ENCODE assay signal across 14 cellular contexts in the genomic region with DNA sequence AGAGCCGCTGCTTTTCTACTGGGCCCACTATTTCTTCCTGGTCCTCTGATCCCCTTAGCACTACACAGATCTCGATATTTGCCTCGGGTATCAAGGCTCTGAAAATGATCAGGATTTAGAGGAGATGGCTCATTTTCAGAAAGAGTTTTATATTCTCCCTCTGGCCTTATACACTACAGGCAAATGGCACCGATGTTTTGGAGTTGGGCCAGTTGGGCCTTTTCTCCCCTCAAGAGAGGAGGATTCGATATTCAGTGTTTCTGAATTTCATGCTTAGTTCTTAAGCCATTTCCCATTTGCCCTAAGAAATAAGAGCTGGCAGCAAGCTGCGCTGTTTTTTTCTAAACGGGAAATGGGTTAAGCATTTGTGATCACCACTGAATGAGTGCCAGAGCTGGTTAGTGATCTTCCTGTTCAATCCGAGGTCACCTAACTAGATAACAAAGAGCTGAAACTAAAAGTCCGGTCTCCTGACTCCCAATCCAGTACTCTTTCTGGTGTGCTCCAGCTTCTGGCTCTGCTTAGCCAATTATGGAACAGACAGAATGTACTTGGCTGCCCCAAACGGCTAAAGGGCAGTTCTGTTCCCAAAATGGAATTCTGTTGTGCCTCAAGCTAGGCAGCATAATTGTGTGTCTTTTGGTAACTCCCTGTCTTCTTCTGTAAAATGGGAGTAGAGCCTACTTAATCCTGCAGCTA. TPM values are rescaled to one million over a fixed set of nuclear protein-coding genes. Genes with fewer than 3 reads are reported as not detected.
DNase-seq lines count a peak whose midpoint lies in the region; ATAC-seq, FAIRE-seq and TF ChIP-seq lines count a peak whose summit lies in the region.
"Had no signal": no experiment of that assay in that cellular context is flagged by ENCODE, and none has a peak within 500 bp of the region (broad histone marks: within the 10 kb centered on the region; RNA-seq: fewer than 3 reads in every experiment).

No MANE protein-coding gene starts in this region.

- H3K27me3 ChIP-seq in GM12878 (replicated peaks in 1 of 2; ENCODE audit: control insufficient read depth in 2 of 2, insufficient read depth in 2 of 2, low read length in 1 of 2) (no peaks in the 10 kb centered on the region), stomach smooth muscle (ENCODE audit: control insufficient read depth in 1 of 2, insufficient read depth in 2 of 2, low read length in 2 of 2) (no peaks in the 10 kb centered on the region)

- peaks cover 16% of the 10 kb centered on the region for H3K79me2 ChIP-seq in GM12878 (ENCODE audit: control insufficient read depth, insufficient read depth, low read length)

- TF ChIP-seq RAD21 in GM12878 (IDR thresholded peaks at IDR 0.05; ENCODE audit: insufficient read depth, low read depth, low read length), result no peak

- H3K27ac ChIP-seq in GM12878 (ENCODE audit: control insufficient read depth, insufficient read depth) (no peak overlapping the region), stomach smooth muscle (ENCODE audit: low read length) (peak overlapping the region; percentile 99)

- no peak for ATAC-seq in activated CD4-positive, alpha-beta T cell treated with anti-CD3 and anti-CD28 coated beads for 36 hours
- ATAC-seq in GM12878 (no peak), memory B cell (ENCODE audit: low read depth) (no peak), GM19397 (IDR thresholded peaks at IDR 0.05; ENCODE audit: unreplicated experiment) (no peak)

- no TSS peak for BruUV-seq in GM12878 (replicated peaks; lab: Mats Ljungman, UMichigan)

- no peak for DNase-seq in activated CD4-positive, alpha-beta T cell treated with anti-CD3 and anti-CD28 coated beads for 36 hours
- no peak for DNase-seq in activated CD4-positive, alpha-beta T cell treated with anti-CD3 and anti-CD28 coated beads, Interleukin-2, amount 50 U/mL, for 48 hours
- DNase-seq in GM12878 (ENCODE audit: low read depth, low spot score) (no peak), memory B cell (ENCODE audit: low spot score in 2 of 2) (no peak), foreskin fibroblast (no peak), retina (no peak)
- DNase-seq: activated T-cell treated with anti-CD3 and anti-CD28 coated beads, Interleukin-2, amount 50 U/mL, for 72 hours had no signal

- no peak overlapping the region for H3K4me3 Mint-ChIP-seq in activated CD4-positive, alpha-beta T cell treated with anti-CD3 and anti-CD28 coated beads for 36 hours
- H3K4me3 Mint-ChIP-seq in memory B cell, result peak overlapping the region; percentile 48

- H3K36me3 ChIP-seq in GM12878 (ENCODE audit: control insufficient read depth in 2 of 2, insufficient read depth in 2 of 2, low read length in 1 of 2), result no peaks in the 10 kb centered on the region
- H3K36me3 ChIP-seq in stomach smooth muscle (ENCODE audit: control insufficient read depth in 2 of 2, insufficient read depth in 2 of 2, low read length in 2 of 2), result no peaks in the 10 kb centered on the region

- TF ChIP-seq CTCF in GM12878 (IDR thresholded peaks at IDR 0.05 in 2 of 3, conservative IDR thresholded peaks at IDR 0.05 in 1 of 3; ENCODE audit: control insufficient read depth in 2 of 3, extremely low read depth in 1 of 3, insufficient read depth in 1 of 3, low read depth in 3 of 3, low read length in 3 of 3), result no peak
- no peak for TF ChIP-seq CTCF in foreskin fibroblast (IDR thresholded peaks at IDR 0.05; ENCODE audit: low read depth, low read length)

- peaks cover 25% of the 10 kb centered on the region for H3K4me1 Mint-ChIP-seq in activated CD4-positive, alpha-beta T cell treated with anti-CD3 and anti-CD28 coated beads for 36 hours
- H3K4me1 Mint-ChIP-seq in memory B cell, result peaks cover 13% of the 10 kb centered on the region

- WGBS in GM12878 (ENCODE audit: insufficient coverage, insufficient replicate concordance, low lambda C conversion rate, missing lambda C conversion rate), result 93% methylated on average over 10 of the region's 10 CpGs

- SMC1A ChIA-PET in GM12878 (lab: Charles Lee; ENCODE audit: uncharacterized antibody, unreplicated experiment), result interaction anchor here (0.6 kb wide), 1 partner anchor 333 kb away, joined by 3 read pairs; no protein-coding TSS in a partner anchor

- TF ChIP-seq EP300 in GM12878 (IDR thresholded peaks at IDR 0.05; ENCODE audit: borderline replicate concordance in 1 of 2, control insufficient read depth in 1 of 2, low read depth in 2 of 2, low read length in 2 of 2), result no peak

- RAD21 ChIA-PET in GM12878 (lab: Charles Lee; ENCODE audit: unreplicated experiment), result interaction anchor here (1.6 kb wide), 1 partner anchor 10 kb away, joined by 5 read pairs; no protein-coding TSS in a partner anchor

- no peak overlapping the region for H3K9ac ChIP-seq in GM12878 (ENCODE audit: control insufficient read depth, insufficient read depth, low read length)
- H3K9ac ChIP-seq in stomach smooth muscle (ENCODE audit: low read length in 2 of 2), result no peak overlapping the region

- no peak for TF ChIP-seq POLR2A in GM12878 (IDR thresholded peaks at IDR 0.05; ENCODE audit: low read depth, low read length)

- H2AFZ ChIP-seq in GM12878 (ENCODE audit: control insufficient read depth, low read depth, low read length), result peak overlapping the region; percentile 12

- no peaks in the 10 kb centered on the region for H3K9me3 ChIP-seq in GM12878 (replicated peaks; ENCODE audit: control insufficient read depth, insufficient read depth, low read length)
- no peaks in the 10 kb centered on the region for H3K9me3 ChIP-seq in stomach smooth muscle (ENCODE audit: control insufficient read depth in 2 of 2, low read length in 2 of 2)

- no peak for FAIRE-seq in GM12878 (lab: Jason Lieb, UNC)
- FAIRE-seq: A204.1, HTR-8/SVneo, islet of Langerhans had no signal

- H3K27me3 Mint-ChIP-seq in activated CD4-positive, alpha-beta T cell treated with anti-CD3 and anti-CD28 coated beads for 36 hours, result no peaks in the 10 kb centered on the region
- no peaks in the 10 kb centered on the region for H3K27me3 Mint-ChIP-seq in memory B cell

- H3K27ac Mint-ChIP-seq in activated CD4-positive, alpha-beta T cell treated with anti-CD3 and anti-CD28 coated beads for 36 hours, result peak overlapping the region; percentile 90
- H3K27ac Mint-ChIP-seq in memory B cell, result no peak overlapping the region

- H3K4me1 ChIP-seq in GM12878 (ENCODE audit: control insufficient read depth, insufficient read depth, low read length) (peaks cover 2% of the 10 kb centered on the region; the same call in 1 of the 2 replicates), stomach smooth muscle (ENCODE audit: control insufficient read depth, insufficient read depth, low read length) (peaks cover 30% of the 10 kb centered on the region)

- H3K4me3 ChIP-seq in GM12878 (no peak overlapping the region), stomach smooth muscle (ENCODE audit: low read length in 2 of 2) (peak overlapping the region in 1 of 2 donors; percentile 92), foreskin fibroblast (ENCODE audit: low read depth in 1 of 2, low read length in 2 of 2) (no peak overlapping the region)

- CTCF ChIA-PET in activated CD4-positive, alpha-beta T cell treated with anti-CD3 and anti-CD28 coated beads for 36 hours (lab: Charles Lee), result interaction anchor here (0.5 to 2.7 kb wide), 6 partner anchors 9 to 198 kb away, joined by 3 to 17 read pairs (median 7); no protein-coding TSS in a partner anchor
- CTCF ChIA-PET in GM12878 (lab: Yijun Ruan, JAX), result interaction anchor here (1.4 to 3.9 kb wide), 3 partner anchors 9 to 198 kb away, joined by 4 to 32 read pairs (median 8); no protein-coding TSS in a partner anchor

- no peaks in the 10 kb centered on the region for H3K9me3 Mint-ChIP-seq in activated CD4-positive, alpha-beta T cell treated with anti-CD3 and anti-CD28 coated beads for 36 hours (ENCODE audit: low read depth)
- peaks cover 2% of the 10 kb centered on the region for H3K9me3 Mint-ChIP-seq in memory B cell
- H3K9me3 Mint-ChIP-seq: activated T-cell treated with anti-CD3 and anti-CD28 coated beads, Interleukin-2, amount 50 U/mL, for 72 hours had no signal

- intact Hi-C loops in activated CD4-positive, alpha-beta T cell treated with anti-CD3 and anti-CD28 coated beads for 36 hours (cut with DNase I, micrococcal nuclease), result loop anchor here (5.0 to 10.0 kb wide), 5 partner anchors 183 to 1138 kb away; a partner anchor contains a TSS
- intact Hi-C loops in GM12878 (cut with micrococcal nuclease; ENCODE audit: unreplicated experiment), result no loop called here

- in situ Hi-C loops in GM12878 (cut with MboI), result loop anchor here (25.0 kb wide), 1 partner anchor 283 kb away; a partner anchor contains a TSS

- no peak overlapping the region for H3K4me2 ChIP-seq in GM12878 (ENCODE audit: control insufficient read depth, insufficient read depth)

- H4K20me1 ChIP-seq in GM12878 (ENCODE audit: control insufficient read depth, insufficient read depth), result no peaks in the 10 kb centered on the region

- POLR2A ChIA-PET in activated CD4-positive, alpha-beta T cell treated with anti-CD3 and anti-CD28 coated beads for 36 hours (lab: Charles Lee), result no interaction called here
- POLR2A ChIA-PET in GM12878 (lab: Charles Lee), result interaction anchor here (0.9 to 1.5 kb wide), 3 partner anchors 17 to 24 kb away, joined by 3 to 5 read pairs (median 5); no protein-coding TSS in a partner anchor

- peaks cover 12% of the 10 kb centered on the region for H3K36me3 Mint-ChIP-seq in activated CD4-positive, alpha-beta T cell treated with anti-CD3 and anti-CD28 coated beads for 36 hours (ENCODE audit: low read depth)
- H3K36me3 Mint-ChIP-seq in memory B cell, result peaks cover 7% of the 10 kb centered on the region

RNA-seq across cellular contexts. Expression of a gene that starts 1.3 kb away (rescaled TPM):
- total RNA-seq in activated CD4-positive, alpha-beta T cell treated with anti-CD3 and anti-CD28 coated beads for 36 hours, result 10 to 100 TPM; 20.7 to 23.7 TPM
- 19.9 and 21.9 TPM in 2 replicates for total RNA-seq in GM12878 (2013; cell fraction: nucleolus; rRNA removed)
- total RNA-seq in GM12878 (2014; rRNA removed) (34.6 and 35.1 TPM in 2 replicates), GM12878 (2014; rRNA removed; fragmentation: Illumina TruSeq; extraction: Trizol) (21.4 and 23.5 TPM in 2 replicates), GM12878 (2021) (26.9 and 29.4 TPM in 2 replicates)
- 13.1 TPM for polyA plus RNA-seq in GM12878 (2011; ENCODE audit: low read depth)
- polyA plus RNA-seq in GM12878 (2011; rRNA removed) (16.2 and 20.3 TPM in 2 replicates), GM12878 (2014; fragmentation: Illumina TruSeq; extraction: Trizol) (29.6 and 30.8 TPM in 2 replicates), GM12878 (2014; fragmentation: Nextera tagmentation; extraction: Ambion mirVana) (10 to 100 TPM; 10.1 to 10.9 TPM), GM12878 (2014; rRNA removed) (22.4 and 23.1 TPM in 2 replicates), GM12878 (2016; fragmentation: Nextera tagmentation; extraction: Ambion mirVana) (10 to 100 TPM; 33.1 to 36.2 TPM)
- 25.0 and 26.3 TPM in 2 replicates for polyA plus RNA-seq in GM12878 (2011; cell fraction: cytosol; rRNA removed)
- polyA plus RNA-seq in GM12878 (2011; cell fraction: nucleus; rRNA removed), result 9.3 and 11.3 TPM in 2 replicates
- polyA plus RNA-seq in GM12878 (2012), result 15.7 and 18.9 TPM in 2 replicates
- polyA minus RNA-seq in GM12878 (2011; rRNA and poly(A)+ RNA removed), result 20.4 and 22.8 TPM in 2 replicates
- 6.7 and 7.5 TPM in 2 replicates for polyA minus RNA-seq in GM12878 (2011; cell fraction: cytosol; rRNA and poly(A)+ RNA removed)
- 6.2 and 9.5 TPM in 2 replicates for polyA minus RNA-seq in GM12878 (2011; cell fraction: nucleus; rRNA and poly(A)+ RNA removed)

RNA-seq across cellular contexts. Expression of a gene that starts 25.1 kb away (rescaled TPM):
- total RNA-seq in activated CD4-positive, alpha-beta T cell treated with anti-CD3 and anti-CD28 coated beads for 36 hours, result 10 to 100 TPM; 45.4 to 48.7 TPM
- 69.0 and 71.8 TPM in 2 replicates for total RNA-seq in GM12878 (2013; cell fraction: nucleolus; rRNA removed)
- total RNA-seq in GM12878 (2014; rRNA removed), result 37.8 and 45.1 TPM in 2 replicates
- total RNA-seq in GM12878 (2014; rRNA removed; fragmentation: Illumina TruSeq; extraction: Trizol), result 35.2 and 36.1 TPM in 2 replicates
- 32.8 and 38.1 TPM in 2 replicates for total RNA-seq in GM12878 (2021)
- 34.6 TPM for polyA plus RNA-seq in GM12878 (2011; ENCODE audit: low read depth)
- 62.9 and 66.8 TPM in 2 replicates for polyA plus RNA-seq in GM12878 (2011; rRNA removed)
- 45.0 and 48.2 TPM in 2 replicates for polyA plus RNA-seq in GM12878 (2011; cell fraction: cytosol; rRNA removed)
- 50.8 and 67.9 TPM in 2 replicates for polyA plus RNA-seq in GM12878 (2011; cell fraction: nucleus; rRNA removed)
- polyA plus RNA-seq in GM12878 (2012), result 32.6 and 34.7 TPM in 2 replicates
- 43.3 and 43.6 TPM in 2 replicates for polyA plus RNA-seq in GM12878 (2014; fragmentation: Illumina TruSeq; extraction: Trizol)
- 10 to 100 TPM; 55.1 to 68.3 TPM for polyA plus RNA-seq in GM12878 (2014; fragmentation: Nextera tagmentation; extraction: Ambion mirVana)
- polyA plus RNA-seq in GM12878 (2014; rRNA removed), result 41.8 and 45.7 TPM in 2 replicates
- polyA plus RNA-seq in GM12878 (2016; fragmentation: Nextera tagmentation; extraction: Ambion mirVana), result 10 to 100 TPM; 65.4 to 66.7 TPM
- 28.1 and 30.6 TPM in 2 replicates for polyA minus RNA-seq in GM12878 (2011; rRNA and poly(A)+ RNA removed)
- polyA minus RNA-seq in GM12878 (2011; cell fraction: cytosol; rRNA and poly(A)+ RNA removed), result 5.1 and 8.4 TPM in 2 replicates
- polyA minus RNA-seq in GM12878 (2011; cell fraction: nucleus; rRNA and poly(A)+ RNA removed), result 39.0 and 53.4 TPM in 2 replicates

RNA-seq across cellular contexts. Expression of a gene that starts 43.0 kb away (rescaled TPM):
- total RNA-seq in activated CD4-positive, alpha-beta T cell treated with anti-CD3 and anti-CD28 coated beads for 36 hours, result 10 to 100 TPM; 73.7 to 92.3 TPM
- total RNA-seq in GM12878 (2013; cell fraction: nucleolus; rRNA removed), result 21.7 and 23.6 TPM in 2 replicates
- total RNA-seq in GM12878 (2014; rRNA removed) (62.6 and 67.5 TPM in 2 replicates), GM12878 (2014; rRNA removed; fragmentation: Illumina TruSeq; extraction: Trizol) (87.9 and 90.7 TPM in 2 replicates), GM12878 (2021) (66.8 and 70.7 TPM in 2 replicates)
- polyA plus RNA-seq in GM12878 (2011; ENCODE audit: low read depth), result 73.4 TPM
- polyA plus RNA-seq in GM12878 (2011; rRNA removed) (79.4 and 112 TPM in 2 replicates), GM12878 (2014; fragmentation: Illumina TruSeq; extraction: Trizol) (134 and 172 TPM in 2 replicates), GM12878 (2014; fragmentation: Nextera tagmentation; extraction: Ambion mirVana) (100 to 1,000 TPM in 1 of 2 experiments, 10 to 100 TPM in 1; 85.4 to 261 TPM), GM12878 (2014; rRNA removed) (129 and 140 TPM in 2 replicates), GM12878 (2016; fragmentation: Nextera tagmentation; extraction: Ambion mirVana) (10 to 100 TPM; 62.6 to 91.8 TPM)
- polyA plus RNA-seq in GM12878 (2011; cell fraction: cytosol; rRNA removed), result 11.5 and 18.6 TPM in 2 replicates
- polyA plus RNA-seq in GM12878 (2011; cell fraction: nucleus; rRNA removed), result 12.1 and 20.2 TPM in 2 replicates
- polyA plus RNA-seq in GM12878 (2012), result 79.8 and 121 TPM in 2 replicates
- polyA minus RNA-seq in GM12878 (2011; rRNA and poly(A)+ RNA removed), result 14.7 and 20.8 TPM in 2 replicates
- 11.8 and 17.3 TPM in 2 replicates for polyA minus RNA-seq in GM12878 (2011; cell fraction: cytosol; rRNA and poly(A)+ RNA removed)
- 7.4 and 19.2 TPM in 2 replicates for polyA minus RNA-seq in GM12878 (2011; cell fraction: nucleus; rRNA and poly(A)+ RNA removed)

RNA-seq across cellular contexts. Expression of a gene that starts 52.9 kb away (rescaled TPM):
- total RNA-seq in activated CD4-positive, alpha-beta T cell treated with anti-CD3 and anti-CD28 coated beads for 36 hours, result not detected
- not detected in 2 replicates for total RNA-seq in GM12878 (2013; cell fraction: nucleolus; rRNA removed)
- total RNA-seq in GM12878 (2014; rRNA removed), result not detected in 2 replicates
- not detected in 2 replicates for total RNA-seq in GM12878 (2014; rRNA removed; fragmentation: Illumina TruSeq; extraction: Trizol)
- total RNA-seq in GM12878 (2021), result not detected in 2 replicates
- not detected for polyA plus RNA-seq in GM12878 (2011; ENCODE audit: low read depth)
- not detected in 2 replicates for polyA plus RNA-seq in GM12878 (2011; rRNA removed)
- polyA plus RNA-seq in GM12878 (2011; cell fraction: cytosol; rRNA removed), result not detected in 2 replicates
- polyA plus RNA-seq in GM12878 (2011; cell fraction: nucleus; rRNA removed), result not detected in 2 replicates
- polyA plus RNA-seq in GM12878 (2012), result not detected in 2 replicates
- not detected in 2 replicates for polyA plus RNA-seq in GM12878 (2014; fragmentation: Illumina TruSeq; extraction: Trizol)
- not detected for polyA plus RNA-seq in GM12878 (2014; fragmentation: Nextera tagmentation; extraction: Ambion mirVana)
- not detected in 2 replicates for polyA plus RNA-seq in GM12878 (2014; rRNA removed)
- polyA plus RNA-seq in GM12878 (2016; fragmentation: Nextera tagmentation; extraction: Ambion mirVana), result not detected
- not detected in 2 replicates for polyA minus RNA-seq in GM12878 (2011; rRNA and poly(A)+ RNA removed)
- polyA minus RNA-seq in GM12878 (2011; cell fraction: cytosol; rRNA and poly(A)+ RNA removed), result not detected in 2 replicates
- not detected in 2 replicates for polyA minus RNA-seq in GM12878 (2011; cell fraction: nucleus; rRNA and poly(A)+ RNA removed)
- total RNA-seq: activated T-cell treated with anti-CD3 and anti-CD28 coated beads, Interleukin-2, amount 50 U/mL, for 72 hours; T-helper 1 cell treated with Interleukin-12 subunit alpha and Interleukin-12 subunit beta and Interleukin-4 antibody, amounts not matched to agents 30 ng/mL and 1 ng/mL, for 36 hours; urinary bladder had no signal
